In genomic region chr5:123960526-123960925, GRCh38 we compare ENCODE assay signal across 1 cellular context.
TF ChIP-seq lines count a peak whose summit lies in the region.

No MANE protein-coding gene starts in this region.

TF ChIP-seq in HepG2, 621 proteins besides CTCF, POLR2A, EP300 and RAD21 (continued from another document):
- TF ChIP-seq, protein P1, sequence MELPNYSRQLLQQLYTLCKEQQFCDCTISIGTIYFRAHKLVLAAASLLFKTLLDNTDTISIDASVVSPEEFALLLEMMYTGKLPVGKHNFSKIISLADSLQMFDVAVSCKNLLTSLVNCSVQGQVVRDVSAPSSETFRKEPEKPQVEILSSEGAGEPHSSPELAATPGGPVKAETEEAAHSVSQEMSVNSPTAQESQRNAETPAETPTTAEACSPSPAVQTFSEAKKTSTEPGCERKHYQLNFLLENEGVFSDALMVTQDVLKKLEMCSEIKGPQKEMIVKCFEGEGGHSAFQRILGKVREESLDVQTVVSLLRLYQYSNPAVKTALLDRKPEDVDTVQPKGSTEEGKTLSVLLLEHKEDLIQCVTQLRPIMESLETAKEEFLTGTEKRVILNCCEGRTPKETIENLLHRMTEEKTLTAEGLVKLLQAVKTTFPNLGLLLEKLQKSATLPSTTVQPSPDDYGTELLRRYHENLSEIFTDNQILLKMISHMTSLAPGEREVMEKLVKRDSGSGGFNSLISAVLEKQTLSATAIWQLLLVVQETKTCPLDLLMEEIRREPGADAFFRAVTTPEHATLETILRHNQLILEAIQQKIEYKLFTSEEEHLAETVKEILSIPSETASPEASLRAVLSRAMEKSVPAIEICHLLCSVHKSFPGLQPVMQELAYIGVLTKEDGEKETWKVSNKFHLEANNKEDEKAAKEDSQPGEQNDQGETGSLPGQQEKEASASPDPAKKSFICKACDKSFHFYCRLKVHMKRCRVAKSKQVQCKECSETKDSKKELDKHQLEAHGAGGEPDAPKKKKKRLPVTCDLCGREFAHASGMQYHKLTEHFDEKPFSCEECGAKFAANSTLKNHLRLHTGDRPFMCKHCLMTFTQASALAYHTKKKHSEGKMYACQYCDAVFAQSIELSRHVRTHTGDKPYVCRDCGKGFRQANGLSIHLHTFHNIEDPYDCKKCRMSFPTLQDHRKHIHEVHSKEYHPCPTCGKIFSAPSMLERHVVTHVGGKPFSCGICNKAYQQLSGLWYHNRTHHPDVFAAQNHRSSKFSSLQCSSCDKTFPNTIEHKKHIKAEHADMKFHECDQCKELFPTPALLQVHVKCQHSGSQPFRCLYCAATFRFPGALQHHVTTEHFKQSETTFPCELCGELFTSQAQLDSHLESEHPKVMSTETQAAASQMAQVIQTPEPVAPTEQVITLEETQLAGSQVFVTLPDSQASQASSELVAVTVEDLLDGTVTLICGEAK (IDR thresholded peaks at IDR 0.05) = no peak
- TF ChIP-seq, protein P1 (CRISPR knock-in tag; IDR thresholded peaks at IDR 0.05) = no peak
- TF ChIP-seq RXRA (CRISPR knock-in tag; IDR thresholded peaks at IDR 0.05) (no peak), HNF4A (CRISPR knock-in tag; IDR thresholded peaks at IDR 0.05) (no peak), POLR2G (IDR thresholded peaks at IDR 0.05; ENCODE audit: low read depth, low read length) (no peak)
